In genomic region chr11:20429216-20429615, GRCh38 we compare ENCODE assay signal across 24 cellular contexts.
"Had no signal": no experiment of that assay in that cellular context is flagged by ENCODE, and none has a peak within 500 bp of the region (broad histone marks: within the 10 kb centered on the region; RNA-seq: fewer than 3 reads in every experiment).

No MANE protein-coding gene starts in this region.

- H3K4me3 Mint-ChIP-seq: activated naive CD4-positive, alpha-beta T cell treated with anti-CD3 and anti-CD28 coated beads, Interleukin-2, amount 10 ng/mL, durations not matched to agents 7 days and 5 days; activated naive CD8-positive, alpha-beta T cell treated with anti-CD3 and anti-CD28 coated beads, Interleukin-2, amount 10 ng/mL, durations not matched to agents 7 days and 5 days; activated T-cell treated with anti-CD3 and anti-CD28 coated beads, Interleukin-2, amount 50 U/mL, for 4 hours; T-helper 1 cell treated with Interleukin-12 subunit alpha and Interleukin-12 subunit beta and Interleukin-4 antibody, amounts not matched to agents 30 μg/mL and 1 μg/mL, for 36 hours had no signal

- H3K9me3 ChIP-seq: breast epithelium, SJSA1 had no signal

- H3K27me3 ChIP-seq: breast epithelium, SJSA1 had no signal

- H3K4me3 ChIP-seq: breast epithelium, SJSA1 had no signal

- DNase-seq: activated CD4-positive, alpha-beta T cell treated with anti-CD3 and anti-CD28 coated beads for 48 hours; activated CD4-positive, alpha-beta T cell treated with anti-CD3 and anti-CD28 coated beads, Interleukin-2, amount 50 U/mL, for 4 hours; activated CD4-positive, CD25-positive, alpha-beta regulatory T cell treated with anti-CD3 and anti-CD28 coated beads, Interleukin-2, amount 50 U/mL, for 72 hours; activated CD8-positive, alpha-beta memory T cell treated with anti-CD3 and anti-CD28 coated beads for 24 hours; activated gamma-delta T cell treated with Interleukin-2 at 50 U/mL for 16 hours; activated naive CD4-positive, alpha-beta T cell treated with anti-CD3 and anti-CD28 coated beads, Interleukin-2, amount 10 ng/mL, durations not matched to agents 7 days and 5 days; activated naive CD8-positive, alpha-beta T cell treated with anti-CD3 and anti-CD28 coated beads, Interleukin-2, amount 10 ng/mL, durations not matched to agents 7 days and 5 days; activated T-cell treated with anti-CD3 and anti-CD28 coated beads, Interleukin-2, amount 50 U/mL, for 4 hours; aorta; central memory CD4-positive, alpha-beta T cell; Karpas-422; MM.1S; NCI-H1105; NCI-H1436; NCI-H1694 treated with DMSO at 0.1 percent for 48 hours; NCI-H2029 treated with DMSO at 0.1 percent for 48 hours; NCI-H524; SHP77; SW 1271 had no signal

- H3K27ac ChIP-seq: SJSA1 had no signal

- H3K4me1 Mint-ChIP-seq: activated naive CD4-positive, alpha-beta T cell treated with anti-CD3 and anti-CD28 coated beads, Interleukin-2, amount 10 ng/mL, durations not matched to agents 7 days and 5 days had no signal

- H3K36me3 ChIP-seq: breast epithelium, SJSA1 had no signal

- H3K4me1 ChIP-seq: breast epithelium, SJSA1 had no signal

- H3K27ac Mint-ChIP-seq: activated naive CD4-positive, alpha-beta T cell treated with anti-CD3 and anti-CD28 coated beads, Interleukin-2, amount 10 ng/mL, durations not matched to agents 7 days and 5 days; activated naive CD8-positive, alpha-beta T cell treated with anti-CD3 and anti-CD28 coated beads, Interleukin-2, amount 10 ng/mL, durations not matched to agents 7 days and 5 days; T-helper 1 cell treated with Interleukin-12 subunit alpha and Interleukin-12 subunit beta and Interleukin-4 antibody, amounts not matched to agents 30 μg/mL and 1 μg/mL, for 36 hours had no signal

- H3K27me3 Mint-ChIP-seq: activated naive CD4-positive, alpha-beta T cell treated with anti-CD3 and anti-CD28 coated beads, Interleukin-2, amount 10 ng/mL, durations not matched to agents 7 days and 5 days; activated naive CD8-positive, alpha-beta T cell treated with anti-CD3 and anti-CD28 coated beads, Interleukin-2, amount 10 ng/mL, durations not matched to agents 7 days and 5 days had no signal

- H3K9me3 Mint-ChIP-seq: activated naive CD4-positive, alpha-beta T cell treated with anti-CD3 and anti-CD28 coated beads, Interleukin-2, amount 10 ng/mL, durations not matched to agents 7 days and 5 days; activated naive CD8-positive, alpha-beta T cell treated with anti-CD3 and anti-CD28 coated beads, Interleukin-2, amount 10 ng/mL, durations not matched to agents 7 days and 5 days; activated T-cell treated with anti-CD3 and anti-CD28 coated beads, Interleukin-2, amount 50 U/mL, for 4 hours; T-helper 1 cell treated with Interleukin-12 subunit alpha and Interleukin-12 subunit beta and Interleukin-4 antibody, amounts not matched to agents 30 μg/mL and 1 μg/mL, for 36 hours had no signal

- FAIRE-seq: RCC 7860 had no signal

- ATAC-seq: activated T-cell treated with anti-CD3 and anti-CD28 coated beads, Interleukin-2, amount 50 U/mL, for 4 hours; SK-N-SH treated with all-trans-retinoic acid at 6 μM for 48 hours had no signal
